In genomic region chr3:9401986-9402385, GRCh38 we compare ENCODE assay signal across 1 cellular context.
TF ChIP-seq lines count a peak whose summit lies in the region.

No MANE protein-coding gene starts in this region.

TF ChIP-seq in WTC11, 78 proteins besides CTCF, POLR2A, EP300 and RAD21 (continued from another document):
- no peak for TF ChIP-seq AR (CRISPR knock-in tag; IDR thresholded peaks at IDR 0.05)
- TF ChIP-seq GTF2I (CRISPR knock-in tag; conservative IDR thresholded peaks at IDR 0.05) = no peak
- TF ChIP-seq ZNF532 (CRISPR knock-in tag; IDR thresholded peaks at IDR 0.05; ENCODE audit: borderline replicate concordance) = no peak
- TF ChIP-seq NFATC4 (CRISPR knock-in tag; IDR thresholded peaks at IDR 0.05) = no peak
